ENCODE assay signal across 22 cellular contexts in the genomic region with DNA sequence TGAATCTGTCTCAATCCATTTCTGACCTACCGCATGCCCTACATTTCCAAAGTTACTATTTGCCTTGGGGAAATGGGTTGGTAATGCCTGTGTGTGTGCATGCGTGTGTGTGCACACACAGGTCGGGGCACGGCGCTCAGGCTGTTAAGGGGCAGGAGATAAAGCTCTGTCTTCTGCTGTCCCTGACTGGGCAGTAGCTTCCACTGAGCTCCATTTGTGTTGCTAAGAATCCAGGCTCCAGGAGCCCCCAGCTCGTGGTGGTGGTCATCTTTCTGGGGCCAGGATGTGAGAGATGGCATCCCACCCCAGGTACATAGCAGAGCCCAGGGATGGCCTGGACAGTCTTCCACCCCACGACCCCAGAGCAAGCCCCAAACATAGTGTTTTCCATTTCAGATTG.
DNase-seq lines count a peak whose midpoint lies in the region; ATAC-seq and TF ChIP-seq lines count a peak whose summit lies in the region.
"Had no signal": no experiment of that assay in that cellular context is flagged by ENCODE, and none has a peak within 500 bp of the region (broad histone marks: within the 10 kb centered on the region; RNA-seq: fewer than 3 reads in every experiment).

No MANE protein-coding gene starts in this region.

- intact Hi-C loops in Right ventricle myocardium inferior (cut with DNase I) (no loop called here), right cardiac atrium (cut with DNase I) (no loop called here)

- no peak overlapping the region for H3K23ac ChIP-seq in neuronal stem cell (ENCODE audit: low read depth, low read length, poor library complexity)

- H3K4me1 Mint-ChIP-seq in chondrocyte (ENCODE audit: low read depth): peaks cover 27% of the 10 kb centered on the region

- no peak overlapping the region for H3K27ac Mint-ChIP-seq in chondrocyte (ENCODE audit: unreplicated experiment)
- H3K27ac Mint-ChIP-seq: CD4-positive, alpha-beta T cell; GM23338; HFFc6 had no signal

- 94% methylated on average over 7 of the region's 7 CpGs for WGBS in right cardiac atrium
- WGBS in neuronal stem cell (ENCODE audit: extremely low coverage in 2 of 2, insufficient read length in 2 of 2, insufficient replicate concordance in 1 of 2), 2 donors: no CpG with 5 or more reads among the region's 7 CpGs

- no peak for ATAC-seq in Right ventricle myocardium inferior
- no peak for ATAC-seq in right cardiac atrium
- ATAC-seq in HG03457 (IDR thresholded peaks at IDR 0.05; ENCODE audit: unreplicated experiment): no peak
- ATAC-seq in GM18502 (IDR thresholded peaks at IDR 0.05; ENCODE audit: poor library complexity, unreplicated experiment): no peak
- ATAC-seq: GM23338, PC-3 had no signal

- H2AK5ac ChIP-seq in neuronal stem cell (ENCODE audit: low read depth, low read length): no peak overlapping the region

- H3K4me2 ChIP-seq in neuronal stem cell (ENCODE audit: insufficient read depth, low read length, poor library complexity, severe bottlenecking): no peak overlapping the region
- H3K4me2 ChIP-seq: BLaER1, GM23338 had no signal

- H3K27ac ChIP-seq in right cardiac atrium (ENCODE audit: low read length) (no peak overlapping the region), neuronal stem cell (replicated peaks; ENCODE audit: low read length) (no peak overlapping the region)
- H3K27ac ChIP-seq: BLaER1, SJCRH30 had no signal

- H3K4me3 Mint-ChIP-seq in chondrocyte (ENCODE audit: unreplicated experiment): no peak overlapping the region
- H3K4me3 Mint-ChIP-seq: CD4-positive, alpha-beta T cell; GM23338; HFFc6 had no signal

- H2BK12ac ChIP-seq in neuronal stem cell (ENCODE audit: low read length): no peak overlapping the region

- peak overlapping the region; percentile 13 for H3K18ac ChIP-seq in neuronal stem cell (ENCODE audit: low read length)

- DNase-seq in Right ventricle myocardium inferior (ENCODE audit: missing footprints) (peak; percentile 15), right cardiac atrium (no peak), chondrocyte (ENCODE audit: low spot score) (peak; percentile 72), neuronal stem cell (ENCODE audit: low spot score) (no peak), NOMO-1 (lab: John Stamatoyannopoulos, UW; ENCODE audit: unreplicated experiment in 2 of 2) (no peak)
- DNase-seq: CD4-positive, alpha-beta T cell; HFFc6; KBM-7; MV-4-11; NCI-H1105; NCI-H1436 treated with DMSO at 0.1 percent for 48 hours; NCI-H187 treated with DMSO at 0.1 percent for 48 hours; NCI-H446; NCI-H524 treated with DMSO at 0.1 percent for 48 hours; NCI-H774; PC-3; SJCRH30 had no signal

- H3K27me3 Mint-ChIP-seq in chondrocyte (ENCODE audit: low read depth): no peaks in the 10 kb centered on the region
- H3K27me3 Mint-ChIP-seq: CD4-positive, alpha-beta T cell had no signal

- no peak overlapping the region for H2BK5ac ChIP-seq in neuronal stem cell (ENCODE audit: low read length)

- no peak overlapping the region for H4K91ac ChIP-seq in neuronal stem cell (ENCODE audit: low read depth, low read length, poor library complexity)

- H3K9me3 Mint-ChIP-seq in chondrocyte (ENCODE audit: low read depth): no peaks in the 10 kb centered on the region
- H3K9me3 Mint-ChIP-seq: CD4-positive, alpha-beta T cell; GM23338; HFFc6 had no signal

- H3K36me3 ChIP-seq in neuronal stem cell (replicated peaks in 1 of 2; ENCODE audit: control insufficient read depth in 2 of 2, insufficient read depth in 2 of 2, low read length in 2 of 2): no peaks in the 10 kb centered on the region
- H3K36me3 ChIP-seq: BLaER1, HAP-1, SJCRH30 had no signal

- H3K36me3 Mint-ChIP-seq in chondrocyte (ENCODE audit: low read depth): no peaks in the 10 kb centered on the region

- H2BK120ac ChIP-seq in neuronal stem cell (ENCODE audit: low read depth, low read length): no peak overlapping the region

- peak overlapping the region; percentile 29 for H3K4ac ChIP-seq in neuronal stem cell (ENCODE audit: low read length)

- H3K27me3 ChIP-seq in right cardiac atrium (ENCODE audit: control insufficient read depth, insufficient read depth): no peaks in the 10 kb centered on the region
- no peaks in the 10 kb centered on the region for H3K27me3 ChIP-seq in neuronal stem cell (ENCODE audit: control insufficient read depth in 3 of 3, insufficient read depth in 3 of 3, low read depth in 1 of 3, low read length in 3 of 3)
- H3K27me3 ChIP-seq: BLaER1, SJCRH30 had no signal

- H3K9me3 ChIP-seq in right cardiac atrium (ENCODE audit: control insufficient read depth, low read length) (no peaks in the 10 kb centered on the region), neuronal stem cell (replicated peaks in 1 of 2; ENCODE audit: control insufficient read depth in 2 of 2, insufficient read depth in 1 of 2, low read depth in 1 of 2, low read length in 2 of 2) (peaks cover 0 to 6% of the 10 kb centered on the region in 2 donors)
- H3K9me3 ChIP-seq: BLaER1, HAP-1, SJCRH30 had no signal

- TF ChIP-seq CTCF in chondrocyte (IDR thresholded peaks at IDR 0.05): no peak

- H2AFZ ChIP-seq in neuronal stem cell (ENCODE audit: low read length): no peak overlapping the region
- H2AFZ ChIP-seq: GM23338 had no signal

- H3K4me3 ChIP-seq in right cardiac atrium (ENCODE audit: low read length) (no peak overlapping the region), neuronal stem cell (ENCODE audit: low read length in 2 of 2) (no peak overlapping the region)
- H3K4me3 ChIP-seq: BLaER1, GM23338, HAP-1, SJCRH30 had no signal

- no peak overlapping the region for H4K8ac ChIP-seq in neuronal stem cell (ENCODE audit: low read depth, low read length)

- H3K14ac ChIP-seq in neuronal stem cell (ENCODE audit: low read length): no peak overlapping the region

- H3K79me1 ChIP-seq in neuronal stem cell (ENCODE audit: low read depth, low read length): no peaks in the 10 kb centered on the region

- peak overlapping the region; percentile 94 for H2BK15ac ChIP-seq in neuronal stem cell (ENCODE audit: low read length)

- H3K4me1 ChIP-seq in right cardiac atrium (ENCODE audit: control insufficient read depth, insufficient read depth, low read length) (peaks cover 8% of the 10 kb centered on the region), neuronal stem cell (ENCODE audit: control insufficient read depth in 2 of 2, insufficient read depth in 1 of 2, low read depth in 1 of 2, low read length in 2 of 2) (peaks cover 20 to 29% of the 10 kb centered on the region in 2 donors)

- no peak overlapping the region for H3K9ac ChIP-seq in neuronal stem cell (ENCODE audit: low read depth, low read length, poor library complexity)
- H3K9ac ChIP-seq: BLaER1 had no signal

Comparison
In these comparisons a context has a peak if more than half of its experiments do, and no peak if none do; other contexts are left out.
1. DNase-seq: peak in Right ventricle myocardium inferior (single experiment) and chondrocyte (single experiment); none in right cardiac atrium (0 of 3), neuronal stem cell (single experiment) and NOMO-1 (0 of 2).